In the genomic region with DNA sequence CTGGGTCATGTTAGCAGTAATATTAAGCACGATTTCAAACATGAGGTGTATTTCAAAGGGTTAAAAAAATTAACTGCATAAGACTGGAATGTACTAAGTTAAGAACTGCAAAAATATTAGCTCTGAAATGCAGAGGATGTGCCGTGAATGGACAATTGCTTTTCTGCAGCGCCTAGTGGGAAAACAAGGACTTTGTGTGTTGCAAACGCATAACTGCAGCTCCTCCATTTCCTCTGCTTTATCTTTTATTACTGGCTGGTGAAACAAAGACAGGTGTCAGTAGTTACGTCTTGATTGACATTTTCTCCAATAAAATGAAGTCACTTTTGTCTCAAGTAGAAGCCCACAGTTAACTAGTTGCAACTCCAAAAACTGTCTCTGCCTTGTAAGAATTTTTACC, we compare ENCODE assay signal across 11 cellular contexts. TPM values are rescaled to one million over a fixed set of nuclear protein-coding genes. Genes with fewer than 3 reads are reported as not detected.
DNase-seq lines count a peak whose midpoint lies in the region; ATAC-seq and TF ChIP-seq lines count a peak whose summit lies in the region.
"Had no signal": no experiment of that assay in that cellular context is flagged by ENCODE, and none has a peak within 500 bp of the region (broad histone marks: within the 10 kb centered on the region; RNA-seq: fewer than 3 reads in every experiment).

No MANE protein-coding gene starts in this region.

- TF ChIP-seq EP300 in tibial nerve (IDR thresholded peaks at IDR 0.05): peak in 1 of 2 donors; percentile 53

- peak; percentile 19 for TF ChIP-seq CTCF in cardiac fibroblast (IDR thresholded peaks at IDR 0.05; ENCODE audit: low read depth, low read length)
- TF ChIP-seq CTCF in mesothelial cell of epicardium (IDR thresholded peaks at IDR 0.05; ENCODE audit: unreplicated experiment): no peak
- no peak for TF ChIP-seq CTCF in tibial nerve (IDR thresholded peaks at IDR 0.05)
- TF ChIP-seq CTCF in A673 (conservative IDR thresholded peaks at IDR 0.05; ENCODE audit: low read depth, low read length): no peak

- H3K4me3 ChIP-seq in cardiac fibroblast (replicated peaks in 1 of 2; ENCODE audit: low read depth in 2 of 2, low read length in 2 of 2): peak overlapping the region; percentile 48 to 60
- peak overlapping the region; percentile 3 to 43 (median 22) for H3K4me3 ChIP-seq in tibial nerve
- H3K4me3 ChIP-seq in effector memory CD4-positive, alpha-beta T cell (ENCODE audit: insufficient read depth, low read depth, low read length, poor library complexity, severe bottlenecking): no peak overlapping the region
- H3K4me3 ChIP-seq in A673 (ENCODE audit: low read depth, low read length, poor library complexity, severe bottlenecking): no peak overlapping the region

- H3K4me1 ChIP-seq in tibial nerve (peaks cover 0 to 32% (median 3%) of the 10 kb centered on the region in 4 donors), A673 (ENCODE audit: insufficient read depth, low read length, poor library complexity, severe bottlenecking) (no peaks in the 10 kb centered on the region)
- no peaks in the 10 kb centered on the region for H3K4me1 ChIP-seq in effector memory CD4-positive, alpha-beta T cell (ENCODE audit: control insufficient read depth, insufficient read depth, low read length, poor library complexity, severe bottlenecking)

- intact Hi-C loops in A673 (cut with micrococcal nuclease; ENCODE audit: unreplicated experiment): no loop called here

- CTCF ChIA-PET in A673 (lab: Charles Lee): no interaction called here

- no TSS peak for BruUV-seq in A673 (replicated peaks; lab: Mats Ljungman, UMichigan)

- peaks cover 27% of the 10 kb centered on the region for H3K4me1 Mint-ChIP-seq in activated naive CD4-positive, alpha-beta T cell treated with anti-CD3 and anti-CD28 coated beads, Interleukin-2, amount 50 U/mL, for 24 hours
- H3K4me1 Mint-ChIP-seq in mesothelial cell of epicardium: peaks cover 29% of the 10 kb centered on the region

- H3K9me3 ChIP-seq in tibial nerve: no peaks in the 10 kb centered on the region
- no peaks in the 10 kb centered on the region for H3K9me3 ChIP-seq in effector memory CD4-positive, alpha-beta T cell (ENCODE audit: control insufficient read depth, low read length)
- H3K9me3 ChIP-seq in A673 (ENCODE audit: low read depth, low read length, poor library complexity, severe bottlenecking): no peaks in the 10 kb centered on the region

- ATAC-seq in GM21367 (IDR thresholded peaks at IDR 0.05; ENCODE audit: unreplicated experiment): no peak

- no peak overlapping the region for H3K27ac Mint-ChIP-seq in activated naive CD4-positive, alpha-beta T cell treated with anti-CD3 and anti-CD28 coated beads, Interleukin-2, amount 50 U/mL, for 24 hours
- H3K27ac Mint-ChIP-seq in mesothelial cell of epicardium: peak overlapping the region; percentile 37

- POLR2A ChIA-PET in A673 (lab: Charles Lee; ENCODE audit: low non-redundant PET): no interaction called here

- peak overlapping the region; percentile 51 for H3K4me3 Mint-ChIP-seq in activated naive CD4-positive, alpha-beta T cell treated with anti-CD3 and anti-CD28 coated beads, Interleukin-2, amount 50 U/mL, for 24 hours
- H3K4me3 Mint-ChIP-seq in mesothelial cell of epicardium: peak overlapping the region; percentile 64

- H3K36me3 Mint-ChIP-seq in activated naive CD4-positive, alpha-beta T cell treated with anti-CD3 and anti-CD28 coated beads, Interleukin-2, amount 50 U/mL, for 24 hours: no peaks in the 10 kb centered on the region
- no peaks in the 10 kb centered on the region for H3K36me3 Mint-ChIP-seq in mesothelial cell of epicardium

- DNase-seq in activated naive CD4-positive, alpha-beta T cell treated with Interleukin-2 at 50 U/mL for 16 hours: no peak
- DNase-seq in cardiac fibroblast (ENCODE audit: low read depth in 2 of 2) (peak; percentile 58 to 71), mesothelial cell of epicardium (ENCODE audit: low spot score in 2 of 2, unreplicated experiment in 2 of 2) (no peak), tibial nerve (ENCODE audit: low spot score in 2 of 2) (no peak), A673 (ENCODE audit: low spot score) (no peak)
- DNase-seq in effector memory CD4-positive, alpha-beta T cell: no peak
- DNase-seq: activated CD4-positive, alpha-beta T cell treated with anti-CD3 and anti-CD28 coated beads for 4 hours; cortex of kidney; islet precursor cell had no signal

- no peaks in the 10 kb centered on the region for H3K9me3 Mint-ChIP-seq in activated naive CD4-positive, alpha-beta T cell treated with anti-CD3 and anti-CD28 coated beads, Interleukin-2, amount 50 U/mL, for 24 hours
- no peaks in the 10 kb centered on the region for H3K9me3 Mint-ChIP-seq in mesothelial cell of epicardium

- H3K27me3 ChIP-seq in tibial nerve: no peaks in the 10 kb centered on the region
- no peaks in the 10 kb centered on the region for H3K27me3 ChIP-seq in effector memory CD4-positive, alpha-beta T cell (replicated peaks; ENCODE audit: control insufficient read depth, insufficient read depth, low read length, poor library complexity, severe bottlenecking)
- peaks cover 96% of the 10 kb centered on the region for H3K27me3 ChIP-seq in A673 (replicated peaks; ENCODE audit: insufficient read depth, low read depth, low read length, poor library complexity)

- peak overlapping the region in 3 of 4 donors; percentile 38 to 83 (median 44) for H3K27ac ChIP-seq in tibial nerve
- no peak overlapping the region for H3K27ac ChIP-seq in effector memory CD4-positive, alpha-beta T cell (ENCODE audit: insufficient read depth, low read length, poor library complexity, severe bottlenecking)
- H3K27ac ChIP-seq in A673 (ENCODE audit: low read depth, low read length, poor library complexity, severe bottlenecking): no peak overlapping the region

- H3K27me3 Mint-ChIP-seq in activated naive CD4-positive, alpha-beta T cell treated with anti-CD3 and anti-CD28 coated beads, Interleukin-2, amount 50 U/mL, for 24 hours: no peaks in the 10 kb centered on the region
- H3K27me3 Mint-ChIP-seq in mesothelial cell of epicardium (ENCODE audit: low read depth): no peaks in the 10 kb centered on the region

- WGBS in tibial nerve, 2 donors: 18 to 24% methylated on average over 5 of the region's 5 CpGs

- TF ChIP-seq POLR2A in tibial nerve (IDR thresholded peaks at IDR 0.05): peak in 1 of 2 donors; percentile 10

- H3K36me3 ChIP-seq in tibial nerve (no peaks in the 10 kb centered on the region), A673 (ENCODE audit: insufficient read depth, low read length, poor library complexity, severe bottlenecking) (no peaks in the 10 kb centered on the region)
- no peaks in the 10 kb centered on the region for H3K36me3 ChIP-seq in effector memory CD4-positive, alpha-beta T cell (ENCODE audit: control insufficient read depth, insufficient read depth, low read length)

RNA-seq across cellular contexts. Expression of a gene that starts 1.7 kb away (rescaled TPM):
- total RNA-seq in mesothelial cell of epicardium: 15.9 to 18.2 TPM (median 16.5 TPM) in 3 replicates
- total RNA-seq in tibial nerve: 10 to 100 TPM; 12.9 to 22.5 (median 16.4) TPM
- not detected in 2 replicates for total RNA-seq in A673 (2021)

Comparison
In these comparisons a context has a peak if more than half of its experiments do, and no peak if none do; other contexts are left out.
1. DNase-seq: peak in cardiac fibroblast (2 of 2); none in activated naive CD4-positive, alpha-beta T cell treated with Interleukin-2 at 50 U/mL for 16 hours (single experiment), mesothelial cell of epicardium (0 of 2), tibial nerve (0 of 2), effector memory CD4-positive, alpha-beta T cell (0 of 3) and A673 (single experiment).
2. H3K4me3 ChIP-seq: peak in cardiac fibroblast (2 of 2) and tibial nerve (4 of 4); none in effector memory CD4-positive, alpha-beta T cell (single experiment) and A673 (single experiment).
3. H3K27ac ChIP-seq: peak in tibial nerve (3 of 4); none in effector memory CD4-positive, alpha-beta T cell (single experiment) and A673 (single experiment).
4. RNA of a gene that starts 1.7 kb away (total RNA-seq): 15.9 to 18.2 TPM in mesothelial cell of epicardium and 12.9 to 22.5 TPM in tibial nerve; not detected in A673; every median in the first group is over 10 times any median in the second.